In genomic region chr12:10715491-10715890, GRCh38 we compare ENCODE assay signal across 1 cellular context.
TF ChIP-seq lines count a peak whose summit lies in the region.

No MANE protein-coding gene starts in this region.

TF ChIP-seq in HepG2, 621 proteins besides CTCF, POLR2A, EP300 and RAD21:
- TF ChIP-seq KMT2B (CRISPR knock-in tag; IDR thresholded peaks at IDR 0.05) (no peak), CEBPB (IDR thresholded peaks at IDR 0.05; ENCODE audit: borderline replicate concordance, low read depth, low read length) (0 out of 2 replicates have a peak, but pooled peaks have one; percentile 27)
